ENCODE assay signal across 21 cellular contexts in genomic region chr11:61861634-61862033, GRCh38. TPM values are rescaled to one million over a fixed set of nuclear protein-coding genes. Genes with fewer than 3 reads are reported as not detected.
"Had no signal": no experiment of that assay in that cellular context is flagged by ENCODE, and none has a peak within 500 bp of the region (broad histone marks: within the 10 kb centered on the region; RNA-seq: fewer than 3 reads in every experiment).

No MANE protein-coding gene starts in this region.

- H3K36me3 Mint-ChIP-seq: activated naive CD4-positive, alpha-beta T cell treated with anti-CD3 and anti-CD28 coated beads, Interleukin-2, amount 50 U/mL, for 24 hours had no signal

- H3K4me1 Mint-ChIP-seq: activated naive CD4-positive, alpha-beta T cell treated with anti-CD3 and anti-CD28 coated beads, Interleukin-2, amount 50 U/mL, for 24 hours; brain had no signal

- H3K4me1 ChIP-seq: foreskin keratinocyte, prostate gland had no signal

- H3K27ac Mint-ChIP-seq: activated naive CD4-positive, alpha-beta T cell treated with anti-CD3 and anti-CD28 coated beads, Interleukin-2, amount 50 U/mL, for 24 hours; T-helper 17 cell; type B pancreatic cell; WTC11 had no signal

- H3K9me3 Mint-ChIP-seq: activated naive CD4-positive, alpha-beta T cell treated with anti-CD3 and anti-CD28 coated beads, Interleukin-2, amount 50 U/mL, for 24 hours; brain; type B pancreatic cell; WTC11 had no signal

- H3K4me3 ChIP-seq: prostate gland, sigmoid colon, suprapubic skin had no signal

- H3K4me3 Mint-ChIP-seq: activated naive CD4-positive, alpha-beta T cell treated with anti-CD3 and anti-CD28 coated beads, Interleukin-2, amount 50 U/mL, for 24 hours; brain; T-helper 17 cell; type B pancreatic cell; WTC11 had no signal

- H3K36me3 ChIP-seq: prostate gland had no signal

- H3K27me3 ChIP-seq: foreskin keratinocyte, sigmoid colon, suprapubic skin had no signal

- ATAC-seq: foreskin keratinocyte; SK-N-SH treated with all-trans-retinoic acid at 6 μM for 48 hours; stimulated activated naive CD8-positive, alpha-beta T cell treated with anti-CD3 and anti-CD28 coated beads, Interleukin-15, Interleukin-2, amounts not matched to agents 100 U/mL and 50 U/mL, for 24 hours; T-helper 17 cell; WTC11 had no signal

- DNase-seq: activated CD4-positive, alpha-beta T cell treated with anti-CD3 and anti-CD28 coated beads for 48 hours; activated effector memory CD4-positive, alpha-beta T cell treated with Interleukin-2 at 50 U/mL for 16 hours; activated T-cell treated with anti-CD3 and anti-CD28 coated beads for 4 hours; cerebellar nuclear complex; dermis blood vessel endothelial cell; foreskin keratinocyte; head of caudate nucleus; islet precursor cell; sigmoid colon; stimulated activated CD4-positive, alpha-beta T cell treated with anti-CD3 and anti-CD28 coated beads, Interleukin-12 subunit alpha, Interleukin-12 subunit beta, amount 100 ng/mL, for 4 hours; stimulated activated CD4-positive, alpha-beta T cell treated with anti-CD3 and anti-CD28 coated beads, Interleukin-2, amount 100 ng/mL, for 48 hours; stimulated activated naive CD8-positive, alpha-beta T cell treated with anti-CD3 and anti-CD28 coated beads, Interleukin-15, Interleukin-2, amounts not matched to agents 100 U/mL and 50 U/mL, for 24 hours; T-helper 17 cell had no signal

- H3K27me3 Mint-ChIP-seq: activated naive CD4-positive, alpha-beta T cell treated with anti-CD3 and anti-CD28 coated beads, Interleukin-2, amount 50 U/mL, for 24 hours; brain; T-helper 17 cell; type B pancreatic cell had no signal

- H3K9me3 ChIP-seq: prostate gland, sigmoid colon, suprapubic skin had no signal

- H3K27ac ChIP-seq: foreskin keratinocyte, prostate gland, sigmoid colon, suprapubic skin had no signal

RNA-seq across cellular contexts. Expression of gene RAB3IL1, which starts 55.7 kb away (rescaled TPM):
- total RNA-seq: activated CD8-positive, alpha-beta memory T cell treated with anti-CD3 and anti-CD28 coated beads for 36 hours; T-helper 17 cell had no signal
